1 cellular context compared by ENCODE assay signal in genomic region chr11:67287355-67288197, GRCh38.
TF ChIP-seq lines count a peak whose summit lies in the region.

No MANE protein-coding gene starts in this region.

TF ChIP-seq in GM12878, 131 proteins besides CTCF, POLR2A, EP300 and RAD21:
- TF ChIP-seq ATF2 (IDR thresholded peaks at IDR 0.05; ENCODE audit: low read length) (0 out of 2 replicates have a peak, but pooled peaks have one; percentile 14), ZBED1 (IDR thresholded peaks at IDR 0.05; ENCODE audit: borderline replicate concordance) (no peak), HDGF (IDR thresholded peaks at IDR 0.05) (peak; percentile 71), ZZZ3 (IDR thresholded peaks at IDR 0.05; ENCODE audit: control insufficient read depth, insufficient read length, low read depth) (no peak), BCL11A (IDR thresholded peaks at IDR 0.05; ENCODE audit: low read depth, low read length) (no peak), HDAC6 (IDR thresholded peaks at IDR 0.05; ENCODE audit: unreplicated experiment) (no peak), NBN (IDR thresholded peaks at IDR 0.05) (no peak; the same call in 1 of the 2 replicates), BRCA1 (IDR thresholded peaks at IDR 0.05; ENCODE audit: low read depth, low read length) (no peak), HDAC2 (IDR thresholded peaks at IDR 0.05) (no peak), ZSCAN29 (IDR thresholded peaks at IDR 0.05) (no peak), TCF12 (IDR thresholded peaks at IDR 0.05; ENCODE audit: low read depth, low read length) (no peak), POLR2AphosphoS5 (IDR thresholded peaks at IDR 0.05; ENCODE audit: low read length) (peak; percentile 4; the same call in 1 of the 2 replicates), IKZF2 (IDR thresholded peaks at IDR 0.05) (no peak), RFX5 (IDR thresholded peaks at IDR 0.05; ENCODE audit: low read depth, low read length) (no peak), SPI1 (IDR thresholded peaks at IDR 0.05; ENCODE audit: borderline replicate concordance, insufficient read depth, low read depth, low read length) (no peak), ZNF24 (IDR thresholded peaks at IDR 0.05) (no peak), CHD4 (IDR thresholded peaks at IDR 0.05) (no peak), ELK1 (IDR thresholded peaks at IDR 0.05; ENCODE audit: low read depth, low read length) (no peak), YY1 (IDR thresholded peaks at IDR 0.05; ENCODE audit: low read depth, low read length) (no peak), PBX3 (IDR thresholded peaks at IDR 0.05; ENCODE audit: insufficient replicate concordance, low read depth, low read length) (no peak), MLLT1 (IDR thresholded peaks at IDR 0.05) (0 out of 2 replicates have a peak, but pooled peaks have one; percentile 44), MTA3 (IDR thresholded peaks at IDR 0.05; ENCODE audit: borderline replicate concordance, low read length) (peak; percentile 85; the same call in 1 of the 2 replicates), ZBTB40 (IDR thresholded peaks at IDR 0.05; ENCODE audit: borderline replicate concordance) (no peak), FOXK2 (IDR thresholded peaks at IDR 0.05) (no peak), CBX5 (IDR thresholded peaks at IDR 0.05; ENCODE audit: low read depth) (no peak), SUZ12 (IDR thresholded peaks at IDR 0.05; ENCODE audit: unreplicated experiment) (no peak), EGR1 (IDR thresholded peaks at IDR 0.05; ENCODE audit: borderline replicate concordance in 1 of 2, low read depth in 2 of 2, low read length in 2 of 2) (no peak), NR2C2 (IDR thresholded peaks at IDR 0.05; ENCODE audit: borderline replicate concordance, control insufficient read depth, insufficient read length, low read depth) (no peak)
